Comparison of ENCODE assay signal across 20 cellular contexts in the genomic region with DNA sequence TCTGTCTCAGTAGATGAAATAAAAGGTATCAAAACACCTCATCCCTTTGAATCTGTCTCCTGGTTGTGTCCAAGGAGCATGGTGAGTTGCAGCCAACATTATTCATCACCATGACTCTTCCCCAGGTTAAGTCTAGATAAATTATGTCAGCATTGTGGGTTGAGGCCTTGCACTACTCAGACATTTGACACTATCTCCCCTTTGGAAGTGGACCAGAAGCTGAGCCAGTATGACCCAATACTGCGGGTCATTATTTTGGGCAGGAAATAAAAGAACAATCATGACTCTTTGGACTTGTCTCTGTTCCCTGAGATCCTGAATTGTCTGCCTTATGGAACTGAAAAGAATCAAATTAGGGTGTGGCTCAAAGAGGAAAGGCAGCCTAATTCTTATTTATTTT.
DNase-seq lines count a peak whose midpoint lies in the region; ATAC-seq, FAIRE-seq and TF ChIP-seq lines count a peak whose summit lies in the region.
"Had no signal": no experiment of that assay in that cellular context is flagged by ENCODE, and none has a peak within 500 bp of the region (broad histone marks: within the 10 kb centered on the region; RNA-seq: fewer than 3 reads in every experiment).

No MANE protein-coding gene starts in this region.

- H3K27me3 ChIP-seq in GM23248 (replicated peaks; ENCODE audit: insufficient read depth) (no peaks in the 10 kb centered on the region; the same call in 1 of the 2 replicates), PC-3 (ENCODE audit: low read length) (peaks cover 13% of the 10 kb centered on the region), K562 (ENCODE audit: control insufficient read depth in 2 of 2, insufficient read depth in 2 of 2, low read length in 2 of 2) (peaks cover 2 to 5% of the 10 kb centered on the region in 2 experiments; a peak in 3 of 5 replicates)
- H3K27me3 ChIP-seq: BLaER1 had no signal

- H2AFZ ChIP-seq in GM23248 (no peak overlapping the region), PC-3 (ENCODE audit: low read length) (no peak overlapping the region), K562 (ENCODE audit: low read depth, low read length) (no peak overlapping the region)

- H3K9me1 ChIP-seq in K562 (ENCODE audit: control insufficient read depth, insufficient read depth, low read length) = no peaks in the 10 kb centered on the region

- no TSS peak for BruUV-seq in PC-3 (replicated peaks; lab: Mats Ljungman, UMichigan)
- BruUV-seq in K562 (replicated peaks; lab: Mats Ljungman, UMichigan) = no TSS peak

- DNase-seq in GM23248 (peak; percentile 44), PC-3 (peak; percentile 5), K562 (ENCODE audit: extremely low read depth in 1 of 4, low spot score in 3 of 4) (no peak), T-helper 9 cell (no peak), KBM-7 (no peak)
- DNase-seq in activated T-helper 1 cell treated with anti-CD3 and anti-CD28 coated beads, Interleukin-12 subunit alpha, Interleukin-12 subunit beta, Interleukin-2, Interleukin-4 antibody, amounts not matched to agents 30 ng/mL and 10 ng/mL and 1 ng/mL, durations not matched to agents 14 hours and 24 hours and 36 hours (ENCODE audit: low spot score) = no peak
- DNase-seq: ACHN; CD4-positive, alpha-beta memory T cell; DMS153; DMS79; GF-D8; GOT3; H7; HFFc6; IMR-90 had no signal

- TF ChIP-seq CTCF in PC-3 (conservative IDR thresholded peaks at IDR 0.05; ENCODE audit: low read depth, low read length) (no peak), K562 (IDR thresholded peaks at IDR 0.05 in 2 of 3, conservative IDR thresholded peaks at IDR 0.05 in 1 of 3; ENCODE audit: insufficient read depth in 2 of 3, low read depth in 1 of 3, low read length in 3 of 3) (no peak)

- H3K36me3 Mint-ChIP-seq in activated T-helper 1 cell treated with anti-CD3 and anti-CD28 coated beads, Interleukin-12 subunit alpha, Interleukin-12 subunit beta, Interleukin-2, Interleukin-4 antibody, amounts not matched to agents 30 ng/mL and 10 ng/mL and 1 ng/mL, durations not matched to agents 14 hours and 24 hours and 36 hours (ENCODE audit: low read depth) = no peaks in the 10 kb centered on the region
- H3K36me3 Mint-ChIP-seq: CD14-positive monocyte; CD4-positive, alpha-beta memory T cell had no signal

- no peaks in the 10 kb centered on the region for H3K36me3 ChIP-seq in GM23248 (ENCODE audit: low read depth)
- no peaks in the 10 kb centered on the region for H3K36me3 ChIP-seq in PC-3 (ENCODE audit: low read depth, low read length)
- no peaks in the 10 kb centered on the region for H3K36me3 ChIP-seq in K562 (ENCODE audit: control insufficient read depth, insufficient read depth, low read length)

- CTCF ChIA-PET in PC-3 (lab: Charles Lee) = no interaction called here
- CTCF ChIA-PET in K562 (lab: Yijun Ruan, JAX; ENCODE audit: low intra/inter-chr PET ratio) = no interaction called here

- in situ Hi-C loops in GM23248 (cut with MboI) = no loop called here
- in situ Hi-C loops in K562 (cut with MboI) = no loop called here
- in situ Hi-C loops in KBM-7 (cut with MboI; ENCODE audit: low pct_unique_long_range_greater_than_20kb, low sequenced_read_pairs) = no loop called here

- ATAC-seq in PC-3 (no peak), K562 (no peak), HG02759 (IDR thresholded peaks at IDR 0.05; ENCODE audit: unreplicated experiment) (no peak)
- ATAC-seq: HCT116 had no signal

- H3K4me1 ChIP-seq in GM23248 (ENCODE audit: insufficient read depth) (peaks cover 26% of the 10 kb centered on the region), PC-3 (ENCODE audit: insufficient read depth, low read length) (no peaks in the 10 kb centered on the region), K562 (replicated peaks in 1 of 2; ENCODE audit: control insufficient read depth in 2 of 2, insufficient read depth in 2 of 2, low read length in 2 of 2) (peaks cover 0 to 6% of the 10 kb centered on the region in 2 experiments; a peak in 1 of 5 replicates)

- no peak overlapping the region for H3K27ac Mint-ChIP-seq in activated T-helper 1 cell treated with anti-CD3 and anti-CD28 coated beads, Interleukin-12 subunit alpha, Interleukin-12 subunit beta, Interleukin-2, Interleukin-4 antibody, amounts not matched to agents 30 ng/mL and 10 ng/mL and 1 ng/mL, durations not matched to agents 14 hours and 24 hours and 36 hours
- H3K27ac Mint-ChIP-seq: CD14-positive monocyte; CD4-positive, alpha-beta memory T cell; HFFc6 had no signal

- TF ChIP-seq EP300 in K562 (IDR thresholded peaks at IDR 0.05; ENCODE audit: low read length) = no peak

- H3K4me3 ChIP-seq in GM23248 = no peak overlapping the region
- no peak overlapping the region for H3K4me3 ChIP-seq in PC-3 (ENCODE audit: low read length)
- no peak overlapping the region for H3K4me3 ChIP-seq in K562
- H3K4me3 ChIP-seq: BLaER1 had no signal

- H3K4me3 Mint-ChIP-seq in activated T-helper 1 cell treated with anti-CD3 and anti-CD28 coated beads, Interleukin-12 subunit alpha, Interleukin-12 subunit beta, Interleukin-2, Interleukin-4 antibody, amounts not matched to agents 30 ng/mL and 10 ng/mL and 1 ng/mL, durations not matched to agents 14 hours and 24 hours and 36 hours = no peak overlapping the region
- H3K4me3 Mint-ChIP-seq: CD14-positive monocyte; CD4-positive, alpha-beta memory T cell; HFFc6 had no signal

- H4K20me1 ChIP-seq in GM23248 (ENCODE audit: insufficient read depth) = no peaks in the 10 kb centered on the region
- no peaks in the 10 kb centered on the region for H4K20me1 ChIP-seq in PC-3 (ENCODE audit: low read length)
- no peaks in the 10 kb centered on the region for H4K20me1 ChIP-seq in K562 (replicated peaks; ENCODE audit: control insufficient read depth, insufficient read depth, low read length)
- H4K20me1 ChIP-seq: BLaER1 had no signal

- H3K79me2 ChIP-seq in GM23248 (ENCODE audit: insufficient read depth) (no peaks in the 10 kb centered on the region), PC-3 (ENCODE audit: low read length) (no peaks in the 10 kb centered on the region), K562 (ENCODE audit: control insufficient read depth, insufficient read depth, low read length) (no peaks in the 10 kb centered on the region)

- WGBS in GM23248 (ENCODE audit: low coverage in 1 of 2, low lambda C conversion rate in 2 of 2, missing lambda C conversion rate in 2 of 2), 2 experiments = 3 to 13% methylated on average over 1 of the region's 1 CpG
- 13% methylated on average over 1 of the region's 1 CpG for WGBS in K562 (ENCODE audit: insufficient coverage, low coverage, missing lambda C conversion rate)

- POLR2A ChIA-PET in PC-3 (lab: Charles Lee; ENCODE audit: unreplicated experiment) = no interaction called here
- POLR2A ChIA-PET in K562 (lab: Yijun Ruan, JAX) = no interaction called here

- TF ChIP-seq RAD21 in K562 (CRISPR knock-in tag; conservative IDR thresholded peaks at IDR 0.05 in 1 of 2, IDR thresholded peaks at IDR 0.05 in 1 of 2) = no peak

- H3K9me2 ChIP-seq in GM23248 (ENCODE audit: insufficient read depth) = no peaks in the 10 kb centered on the region
- no peaks in the 10 kb centered on the region for H3K9me2 ChIP-seq in PC-3 (replicated peaks; ENCODE audit: low read length)

- no peak for FAIRE-seq in K562 (lab: Jason Lieb, UNC)
- FAIRE-seq: HTR-8/SVneo had no signal

- H3K9me3 Mint-ChIP-seq in activated T-helper 1 cell treated with anti-CD3 and anti-CD28 coated beads, Interleukin-12 subunit alpha, Interleukin-12 subunit beta, Interleukin-2, Interleukin-4 antibody, amounts not matched to agents 30 ng/mL and 10 ng/mL and 1 ng/mL, durations not matched to agents 14 hours and 24 hours and 36 hours = no peaks in the 10 kb centered on the region
- H3K9me3 Mint-ChIP-seq: HFFc6 had no signal

- H3K27ac ChIP-seq in GM23248 = no peak overlapping the region
- no peak overlapping the region for H3K27ac ChIP-seq in PC-3 (ENCODE audit: low read length)
- H3K27ac ChIP-seq in K562 (ENCODE audit: extremely low read depth, low read depth, low read length) = no peak overlapping the region
- H3K27ac ChIP-seq: BLaER1 had no signal

- H3K4me2 ChIP-seq in GM23248 (ENCODE audit: unreplicated experiment) (no peak overlapping the region), PC-3 (ENCODE audit: low read length) (no peak overlapping the region), K562 (ENCODE audit: insufficient read depth, low read length) (no peak overlapping the region)
- H3K4me2 ChIP-seq: BLaER1 had no signal

- no peaks in the 10 kb centered on the region for H3K4me1 Mint-ChIP-seq in activated T-helper 1 cell treated with anti-CD3 and anti-CD28 coated beads, Interleukin-12 subunit alpha, Interleukin-12 subunit beta, Interleukin-2, Interleukin-4 antibody, amounts not matched to agents 30 ng/mL and 10 ng/mL and 1 ng/mL, durations not matched to agents 14 hours and 24 hours and 36 hours (ENCODE audit: low read depth)
- H3K4me1 Mint-ChIP-seq: CD14-positive monocyte; CD4-positive, alpha-beta memory T cell had no signal

- TF ChIP-seq POLR2A in K562 (conservative IDR thresholded peaks at IDR 0.05) = no peak

- no peaks in the 10 kb centered on the region for H3K9me3 ChIP-seq in GM23248 (ENCODE audit: low read depth)
- no peaks in the 10 kb centered on the region for H3K9me3 ChIP-seq in PC-3 (ENCODE audit: low read length)
- H3K9me3 ChIP-seq in K562 (replicated peaks; ENCODE audit: control insufficient read depth, insufficient read depth, low read depth, low read length) = no peaks in the 10 kb centered on the region; the same call in 1 of the 2 replicates

- intact Hi-C loops in PC-3 (cut with micrococcal nuclease) = no loop called here
- intact Hi-C loops in K562 (cut with micrococcal nuclease) = no loop called here
- intact Hi-C loops in activated T-helper 1 cell treated with anti-CD3 and anti-CD28 coated beads, Interleukin-12 subunit alpha, Interleukin-12 subunit beta, Interleukin-2, Interleukin-4 antibody, amounts not matched to agents 30 ng/mL and 10 ng/mL and 1 ng/mL, durations not matched to agents 14 hours and 24 hours and 36 hours (cut with micrococcal nuclease) = no loop called here

- H3K9ac ChIP-seq in GM23248 (no peak overlapping the region), PC-3 (ENCODE audit: low read length) (no peak overlapping the region), K562 (ENCODE audit: insufficient read depth in 1 of 2, low read depth in 2 of 2, low read length in 2 of 2) (no peak overlapping the region)
- H3K9ac ChIP-seq: BLaER1 had no signal

- H3F3A ChIP-seq in GM23248 (ENCODE audit: insufficient read depth) (no peaks in the 10 kb centered on the region), PC-3 (ENCODE audit: low read length, unreplicated experiment) (no peaks in the 10 kb centered on the region)

- no peaks in the 10 kb centered on the region for H3K27me3 Mint-ChIP-seq in activated T-helper 1 cell treated with anti-CD3 and anti-CD28 coated beads, Interleukin-12 subunit alpha, Interleukin-12 subunit beta, Interleukin-2, Interleukin-4 antibody, amounts not matched to agents 30 ng/mL and 10 ng/mL and 1 ng/mL, durations not matched to agents 14 hours and 24 hours and 36 hours (ENCODE audit: insufficient read depth)

TF ChIP-seq in K562, 482 proteins besides CTCF, POLR2A, EP300 and RAD21:
- TF ChIP-seq MEIS2 (IDR thresholded peaks at IDR 0.05; ENCODE audit: partially characterized antibody) (peak; percentile 13), CEBPG (CRISPR knock-in tag; IDR thresholded peaks at IDR 0.05) (no peak), CEBPG (tag; conservative IDR thresholded peaks at IDR 0.05 in 1 of 2, IDR thresholded peaks at IDR 0.05 in 1 of 2) (no peak)

Comparison
In these comparisons a context has a peak if more than half of its experiments do, and no peak if none do; other contexts are left out.
1. DNase-seq: peak in GM23248 (single experiment) and PC-3 (single experiment); none in K562 (0 of 4), activated T-helper 1 cell treated with anti-CD3 and anti-CD28 coated beads, Interleukin-12 subunit alpha, Interleukin-12 subunit beta, Interleukin-2, Interleukin-4 antibody, amounts not matched to agents 30 ng/mL and 10 ng/mL and 1 ng/mL, durations not matched to agents 14 hours and 24 hours and 36 hours (single experiment), T-helper 9 cell (single experiment) and KBM-7 (single experiment).